1 cellular context compared by ENCODE assay signal in the genomic region with DNA sequence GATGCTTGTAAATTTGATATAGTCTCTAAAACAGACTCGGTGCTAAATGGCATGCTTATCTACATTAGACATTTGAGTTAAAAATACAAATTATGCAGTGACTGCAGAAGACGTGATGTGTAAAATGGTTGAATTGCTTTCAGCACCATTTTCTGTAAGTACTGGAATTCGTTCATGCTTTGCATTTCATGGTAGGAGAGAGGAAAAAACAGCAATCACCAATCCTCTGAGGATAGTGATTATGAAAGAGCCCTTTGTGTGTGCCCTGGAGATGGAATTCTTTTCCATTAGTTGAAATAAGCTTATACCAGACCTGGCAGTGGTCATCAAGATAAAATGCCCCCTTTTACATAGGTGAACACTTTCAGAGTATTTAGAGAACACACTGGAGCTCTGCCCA.
TF ChIP-seq lines count a peak whose summit lies in the region.

No MANE protein-coding gene starts in this region.

TF ChIP-seq in HepG2, 621 proteins besides CTCF, POLR2A, EP300 and RAD21:
- TF ChIP-seq MYNN (CRISPR knock-in tag; IDR thresholded peaks at IDR 0.05; ENCODE audit: low read depth), result no peak
- no peak for TF ChIP-seq ZNF205 (CRISPR knock-in tag; IDR thresholded peaks at IDR 0.05)
- no peak for TF ChIP-seq CHD2 (IDR thresholded peaks at IDR 0.05; ENCODE audit: low read depth, low read length)
- TF ChIP-seq, protein P1, sequence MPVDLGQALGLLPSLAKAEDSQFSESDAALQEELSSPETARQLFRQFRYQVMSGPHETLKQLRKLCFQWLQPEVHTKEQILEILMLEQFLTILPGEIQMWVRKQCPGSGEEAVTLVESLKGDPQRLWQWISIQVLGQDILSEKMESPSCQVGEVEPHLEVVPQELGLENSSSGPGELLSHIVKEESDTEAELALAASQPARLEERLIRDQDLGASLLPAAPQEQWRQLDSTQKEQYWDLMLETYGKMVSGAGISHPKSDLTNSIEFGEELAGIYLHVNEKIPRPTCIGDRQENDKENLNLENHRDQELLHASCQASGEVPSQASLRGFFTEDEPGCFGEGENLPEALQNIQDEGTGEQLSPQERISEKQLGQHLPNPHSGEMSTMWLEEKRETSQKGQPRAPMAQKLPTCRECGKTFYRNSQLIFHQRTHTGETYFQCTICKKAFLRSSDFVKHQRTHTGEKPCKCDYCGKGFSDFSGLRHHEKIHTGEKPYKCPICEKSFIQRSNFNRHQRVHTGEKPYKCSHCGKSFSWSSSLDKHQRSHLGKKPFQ (CRISPR knock-in tag; IDR thresholded peaks at IDR 0.05; ENCODE audit: insufficient replicate concordance), result no peak
- TF ChIP-seq ZNF101 (CRISPR knock-in tag; IDR thresholded peaks at IDR 0.05; ENCODE audit: borderline replicate concordance, low read depth), result no peak
- TF ChIP-seq, protein P2, sequence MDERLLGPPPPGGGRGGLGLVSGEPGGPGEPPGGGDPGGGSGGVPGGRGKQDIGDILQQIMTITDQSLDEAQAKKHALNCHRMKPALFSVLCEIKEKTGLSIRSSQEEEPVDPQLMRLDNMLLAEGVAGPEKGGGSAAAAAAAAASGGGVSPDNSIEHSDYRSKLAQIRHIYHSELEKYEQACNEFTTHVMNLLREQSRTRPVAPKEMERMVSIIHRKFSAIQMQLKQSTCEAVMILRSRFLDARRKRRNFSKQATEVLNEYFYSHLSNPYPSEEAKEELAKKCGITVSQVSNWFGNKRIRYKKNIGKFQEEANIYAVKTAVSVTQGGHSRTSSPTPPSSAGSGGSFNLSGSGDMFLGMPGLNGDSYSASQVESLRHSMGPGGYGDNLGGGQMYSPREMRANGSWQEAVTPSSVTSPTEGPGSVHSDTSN (CRISPR knock-in tag; IDR thresholded peaks at IDR 0.05), result no peak
- TF ChIP-seq, protein P3, sequence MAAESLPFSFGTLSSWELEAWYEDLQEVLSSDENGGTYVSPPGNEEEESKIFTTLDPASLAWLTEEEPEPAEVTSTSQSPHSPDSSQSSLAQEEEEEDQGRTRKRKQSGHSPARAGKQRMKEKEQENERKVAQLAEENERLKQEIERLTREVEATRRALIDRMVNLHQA (CRISPR knock-in tag; IDR thresholded peaks at IDR 0.05), result no peak
- TF ChIP-seq, protein P4, sequence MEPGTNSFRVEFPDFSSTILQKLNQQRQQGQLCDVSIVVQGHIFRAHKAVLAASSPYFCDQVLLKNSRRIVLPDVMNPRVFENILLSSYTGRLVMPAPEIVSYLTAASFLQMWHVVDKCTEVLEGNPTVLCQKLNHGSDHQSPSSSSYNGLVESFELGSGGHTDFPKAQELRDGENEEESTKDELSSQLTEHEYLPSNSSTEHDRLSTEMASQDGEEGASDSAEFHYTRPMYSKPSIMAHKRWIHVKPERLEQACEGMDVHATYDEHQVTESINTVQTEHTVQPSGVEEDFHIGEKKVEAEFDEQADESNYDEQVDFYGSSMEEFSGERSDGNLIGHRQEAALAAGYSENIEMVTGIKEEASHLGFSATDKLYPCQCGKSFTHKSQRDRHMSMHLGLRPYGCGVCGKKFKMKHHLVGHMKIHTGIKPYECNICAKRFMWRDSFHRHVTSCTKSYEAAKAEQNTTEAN (CRISPR knock-in tag; conservative IDR thresholded peaks at IDR 0.05), result no peak
TF ChIP-seq in HepG2: peak in this region for 0.
